ENCODE assay signal across 29 cellular contexts in genomic region chr7:125780153-125780552, GRCh38.
"Had no signal": no experiment of that assay in that cellular context is flagged by ENCODE, and none has a peak within 500 bp of the region (broad histone marks: within the 10 kb centered on the region; RNA-seq: fewer than 3 reads in every experiment).

No MANE protein-coding gene starts in this region.

- H3K4me1 ChIP-seq: ascending aorta had no signal

- H3K9me3 ChIP-seq: ascending aorta had no signal

- H3K36me3 ChIP-seq: ascending aorta, cardiac muscle cell had no signal

- H3K27ac ChIP-seq: ascending aorta, cardiac muscle cell, VCaP had no signal

- DNase-seq: activated B cell treated with CpG ODN at 0.5 μM for 24 hours; activated CD4-positive, alpha-beta memory T cell treated with anti-CD3 and anti-CD28 coated beads for 36 hours; activated CD4-positive, alpha-beta T cell treated with anti-CD3 and anti-CD28 coated beads for 4 hours; activated CD4-positive, alpha-beta T cell treated with anti-CD3 and anti-CD28 coated beads, Interleukin-2, amount 10 ng/mL, durations not matched to agents 24 days and 14 days; activated CD4-positive, alpha-beta T cell treated with anti-CD3 and anti-CD28 coated beads, Interleukin-2, amount 50 U/mL, for 1 hour; activated CD4-positive, alpha-beta T cell treated with anti-CD3 and anti-CD28 coated beads, Interleukin-2, amount 50 U/mL, for 4 hours; activated CD4-positive, CD25-positive, alpha-beta regulatory T cell treated with anti-CD3 and anti-CD28 coated beads, Interleukin-2, amount 50 U/mL, for 72 hours; activated CD8-positive, alpha-beta memory T cell treated with anti-CD3 and anti-CD28 coated beads, Interleukin-2, amount 50 U/mL, for 4 hours; activated CD8-positive, alpha-beta T cell treated with anti-CD3 and anti-CD28 coated beads for 36 hours; activated effector memory CD4-positive, alpha-beta T cell treated with Interleukin-2 at 50 U/mL for 16 hours; activated gamma-delta T cell; activated naive CD4-positive, alpha-beta T cell treated with anti-CD3 and anti-CD28 coated beads, Interleukin-2, amount 10 ng/mL, durations not matched to agents 7 days and 5 days; activated naive CD4-positive, alpha-beta T cell treated with Interleukin-2 at 50 U/mL for 16 hours; activated naive CD8-positive, alpha-beta T cell treated with anti-CD3 and anti-CD28 coated beads, Interleukin-2, amount 10 ng/mL, durations not matched to agents 7 days and 5 days; activated naive CD8-positive, alpha-beta T cell treated with anti-CD3 and anti-CD28 coated beads, Interleukin-2, amount 50 U/mL, for 24 hours; activated T-cell treated with anti-CD3 and anti-CD28 coated beads for 4 hours; activated T-cell treated with anti-CD3 and anti-CD28 coated beads, Interleukin-2, amount 50 U/mL, for 1 hour; activated T-cell treated with anti-CD3 and anti-CD28 coated beads, Interleukin-2, amount 50 U/mL, for 4 hours; amygdala; anterior cingulate cortex; caudate nucleus; cerebellar nuclear complex; T-helper 2 cell; T-helper 9 cell had no signal

- ATAC-seq: activated CD8-positive, alpha-beta T cell treated with anti-CD3 and anti-CD28 coated beads for 36 hours; activated naive CD8-positive, alpha-beta T cell treated with anti-CD3 and anti-CD28 coated beads, Interleukin-2, amount 50 U/mL, for 24 hours; activated T-cell treated with anti-CD3 and anti-CD28 coated beads, Interleukin-2, amount 50 U/mL, for 4 hours had no signal

- H3K4me3 ChIP-seq: ascending aorta, cardiac muscle cell had no signal

- FAIRE-seq: bronchial epithelial cell, TTC549 had no signal

- H3K27me3 ChIP-seq: ascending aorta, cardiac muscle cell had no signal
